3 cellular contexts compared by ENCODE assay signal in the genomic region with DNA sequence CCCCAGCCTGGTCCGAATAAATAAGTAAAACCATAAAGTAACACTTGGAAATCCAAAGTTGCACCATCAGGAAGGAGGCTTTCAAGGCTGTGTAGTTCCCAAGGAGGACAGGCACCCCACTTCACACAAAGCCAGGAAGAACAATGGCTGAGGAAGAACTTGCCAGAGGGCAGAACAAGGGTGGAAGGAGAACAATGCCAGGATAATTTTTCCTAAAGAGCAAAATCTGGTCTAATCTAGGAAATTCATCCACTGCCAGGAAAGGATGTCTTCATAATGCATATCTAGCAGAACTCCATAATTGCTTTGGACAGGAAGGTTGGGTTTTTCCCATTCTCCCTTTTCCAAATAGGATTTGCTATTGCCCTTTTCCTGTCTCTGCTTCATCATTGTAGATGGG.
TF ChIP-seq lines count a peak whose summit lies in the region.

No MANE protein-coding gene starts in this region.

TF ChIP-seq in A549, 52 proteins besides CTCF, POLR2A, EP300 and RAD21 (continued from another document):
- TF ChIP-seq, protein P1, sequence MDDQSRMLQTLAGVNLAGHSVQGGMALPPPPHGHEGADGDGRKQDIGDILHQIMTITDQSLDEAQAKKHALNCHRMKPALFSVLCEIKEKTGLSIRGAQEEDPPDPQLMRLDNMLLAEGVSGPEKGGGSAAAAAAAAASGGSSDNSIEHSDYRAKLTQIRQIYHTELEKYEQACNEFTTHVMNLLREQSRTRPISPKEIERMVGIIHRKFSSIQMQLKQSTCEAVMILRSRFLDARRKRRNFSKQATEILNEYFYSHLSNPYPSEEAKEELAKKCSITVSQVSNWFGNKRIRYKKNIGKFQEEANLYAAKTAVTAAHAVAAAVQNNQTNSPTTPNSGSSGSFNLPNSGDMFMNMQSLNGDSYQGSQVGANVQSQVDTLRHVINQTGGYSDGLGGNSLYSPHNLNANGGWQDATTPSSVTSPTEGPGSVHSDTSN (IDR thresholded peaks at IDR 0.05) = no peak
- no peak for TF ChIP-seq FOSL2 (IDR thresholded peaks at IDR 0.05)
- TF ChIP-seq FOSL2 (CRISPR knock-in tag; IDR thresholded peaks at IDR 0.05) = no peak
- no peak for TF ChIP-seq BHLHE40 (IDR thresholded peaks at IDR 0.05; ENCODE audit: low read depth, low read length)
- no peak for TF ChIP-seq KDM5A (IDR thresholded peaks at IDR 0.05)
- TF ChIP-seq HOXB5 (CRISPR knock-in tag; IDR thresholded peaks at IDR 0.05) = no peak

TF ChIP-seq in HEK293, 187 proteins besides CTCF, POLR2A, EP300 and RAD21:
- TF ChIP-seq, protein P2, sequence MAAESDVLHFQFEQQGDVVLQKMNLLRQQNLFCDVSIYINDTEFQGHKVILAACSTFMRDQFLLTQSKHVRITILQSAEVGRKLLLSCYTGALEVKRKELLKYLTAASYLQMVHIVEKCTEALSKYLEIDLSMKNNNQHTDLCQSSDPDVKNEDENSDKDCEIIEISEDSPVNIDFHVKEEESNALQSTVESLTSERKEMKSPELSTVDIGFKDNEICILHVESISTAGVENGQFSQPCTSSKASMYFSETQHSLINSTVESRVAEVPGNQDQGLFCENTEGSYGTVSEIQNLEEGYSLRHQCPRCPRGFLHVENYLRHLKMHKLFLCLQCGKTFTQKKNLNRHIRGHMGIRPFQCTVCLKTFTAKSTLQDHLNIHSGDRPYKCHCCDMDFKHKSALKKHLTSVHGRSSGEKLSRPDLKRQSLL (tag by site-specific recombination; IDR thresholded peaks at IDR 0.05) = no peak
- no peak for TF ChIP-seq GLI4 (tag by site-specific recombination; IDR thresholded peaks at IDR 0.05)
- TF ChIP-seq ZBTB1 (tag by site-specific recombination; IDR thresholded peaks at IDR 0.05) = no peak
- TF ChIP-seq ZNF600 (tag by site-specific recombination; IDR thresholded peaks at IDR 0.05) = 0 out of 2 replicates have a peak, but pooled peaks have one; percentile 17
- TF ChIP-seq ZNF707 (tag by site-specific recombination; IDR thresholded peaks at IDR 0.05) = no peak
- TF ChIP-seq IKZF3 (tag by site-specific recombination; IDR thresholded peaks at IDR 0.05) = peak; percentile 62
- no peak for TF ChIP-seq ZNF791 (tag by site-specific recombination; IDR thresholded peaks at IDR 0.05)
- TF ChIP-seq ZNF266 (tag by site-specific recombination; IDR thresholded peaks at IDR 0.05; ENCODE audit: low read depth) = no peak
- TF ChIP-seq ZNF768 (tag by site-specific recombination; IDR thresholded peaks at IDR 0.05) = no peak
- TF ChIP-seq, protein P3, sequence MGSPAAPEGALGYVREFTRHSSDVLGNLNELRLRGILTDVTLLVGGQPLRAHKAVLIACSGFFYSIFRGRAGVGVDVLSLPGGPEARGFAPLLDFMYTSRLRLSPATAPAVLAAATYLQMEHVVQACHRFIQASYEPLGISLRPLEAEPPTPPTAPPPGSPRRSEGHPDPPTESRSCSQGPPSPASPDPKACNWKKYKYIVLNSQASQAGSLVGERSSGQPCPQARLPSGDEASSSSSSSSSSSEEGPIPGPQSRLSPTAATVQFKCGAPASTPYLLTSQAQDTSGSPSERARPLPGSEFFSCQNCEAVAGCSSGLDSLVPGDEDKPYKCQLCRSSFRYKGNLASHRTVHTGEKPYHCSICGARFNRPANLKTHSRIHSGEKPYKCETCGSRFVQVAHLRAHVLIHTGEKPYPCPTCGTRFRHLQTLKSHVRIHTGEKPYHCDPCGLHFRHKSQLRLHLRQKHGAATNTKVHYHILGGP (tag by site-specific recombination; IDR thresholded peaks at IDR 0.05) = peak; percentile 71; the same call in 1 of the 2 replicates
- no peak for TF ChIP-seq KLF10 (tag by site-specific recombination; IDR thresholded peaks at IDR 0.05)
- TF ChIP-seq ZNF423 (tag by site-specific recombination; IDR thresholded peaks at IDR 0.05) = no peak
- TF ChIP-seq, protein P4, sequence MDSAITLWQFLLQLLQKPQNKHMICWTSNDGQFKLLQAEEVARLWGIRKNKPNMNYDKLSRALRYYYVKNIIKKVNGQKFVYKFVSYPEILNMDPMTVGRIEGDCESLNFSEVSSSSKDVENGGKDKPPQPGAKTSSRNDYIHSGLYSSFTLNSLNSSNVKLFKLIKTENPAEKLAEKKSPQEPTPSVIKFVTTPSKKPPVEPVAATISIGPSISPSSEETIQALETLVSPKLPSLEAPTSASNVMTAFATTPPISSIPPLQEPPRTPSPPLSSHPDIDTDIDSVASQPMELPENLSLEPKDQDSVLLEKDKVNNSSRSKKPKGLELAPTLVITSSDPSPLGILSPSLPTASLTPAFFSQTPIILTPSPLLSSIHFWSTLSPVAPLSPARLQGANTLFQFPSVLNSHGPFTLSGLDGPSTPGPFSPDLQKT (IDR thresholded peaks at IDR 0.05; ENCODE audit: borderline replicate concordance, low read depth, low read length) = no peak

TF ChIP-seq in WTC11, 78 proteins besides CTCF, POLR2A, EP300 and RAD21:
- TF ChIP-seq, protein P5, sequence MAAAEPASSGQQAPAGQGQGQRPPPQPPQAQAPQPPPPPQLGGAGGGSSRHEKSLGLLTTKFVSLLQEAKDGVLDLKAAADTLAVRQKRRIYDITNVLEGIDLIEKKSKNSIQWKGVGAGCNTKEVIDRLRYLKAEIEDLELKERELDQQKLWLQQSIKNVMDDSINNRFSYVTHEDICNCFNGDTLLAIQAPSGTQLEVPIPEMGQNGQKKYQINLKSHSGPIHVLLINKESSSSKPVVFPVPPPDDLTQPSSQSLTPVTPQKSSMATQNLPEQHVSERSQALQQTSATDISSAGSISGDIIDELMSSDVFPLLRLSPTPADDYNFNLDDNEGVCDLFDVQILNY (CRISPR knock-in tag; IDR thresholded peaks at IDR 0.05) = no peak
- no peak for TF ChIP-seq ZNF317 (CRISPR knock-in tag; IDR thresholded peaks at IDR 0.05; ENCODE audit: borderline replicate concordance, low read depth)
- no peak for TF ChIP-seq ZNF263 (CRISPR knock-in tag; IDR thresholded peaks at IDR 0.05; ENCODE audit: low read depth)
- TF ChIP-seq, protein P6, sequence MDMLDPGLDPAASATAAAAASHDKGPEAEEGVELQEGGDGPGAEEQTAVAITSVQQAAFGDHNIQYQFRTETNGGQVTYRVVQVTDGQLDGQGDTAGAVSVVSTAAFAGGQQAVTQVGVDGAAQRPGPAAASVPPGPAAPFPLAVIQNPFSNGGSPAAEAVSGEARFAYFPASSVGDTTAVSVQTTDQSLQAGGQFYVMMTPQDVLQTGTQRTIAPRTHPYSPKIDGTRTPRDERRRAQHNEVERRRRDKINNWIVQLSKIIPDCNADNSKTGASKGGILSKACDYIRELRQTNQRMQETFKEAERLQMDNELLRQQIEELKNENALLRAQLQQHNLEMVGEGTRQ (CRISPR knock-in tag; IDR thresholded peaks at IDR 0.05) = no peak
- TF ChIP-seq, protein P7, sequence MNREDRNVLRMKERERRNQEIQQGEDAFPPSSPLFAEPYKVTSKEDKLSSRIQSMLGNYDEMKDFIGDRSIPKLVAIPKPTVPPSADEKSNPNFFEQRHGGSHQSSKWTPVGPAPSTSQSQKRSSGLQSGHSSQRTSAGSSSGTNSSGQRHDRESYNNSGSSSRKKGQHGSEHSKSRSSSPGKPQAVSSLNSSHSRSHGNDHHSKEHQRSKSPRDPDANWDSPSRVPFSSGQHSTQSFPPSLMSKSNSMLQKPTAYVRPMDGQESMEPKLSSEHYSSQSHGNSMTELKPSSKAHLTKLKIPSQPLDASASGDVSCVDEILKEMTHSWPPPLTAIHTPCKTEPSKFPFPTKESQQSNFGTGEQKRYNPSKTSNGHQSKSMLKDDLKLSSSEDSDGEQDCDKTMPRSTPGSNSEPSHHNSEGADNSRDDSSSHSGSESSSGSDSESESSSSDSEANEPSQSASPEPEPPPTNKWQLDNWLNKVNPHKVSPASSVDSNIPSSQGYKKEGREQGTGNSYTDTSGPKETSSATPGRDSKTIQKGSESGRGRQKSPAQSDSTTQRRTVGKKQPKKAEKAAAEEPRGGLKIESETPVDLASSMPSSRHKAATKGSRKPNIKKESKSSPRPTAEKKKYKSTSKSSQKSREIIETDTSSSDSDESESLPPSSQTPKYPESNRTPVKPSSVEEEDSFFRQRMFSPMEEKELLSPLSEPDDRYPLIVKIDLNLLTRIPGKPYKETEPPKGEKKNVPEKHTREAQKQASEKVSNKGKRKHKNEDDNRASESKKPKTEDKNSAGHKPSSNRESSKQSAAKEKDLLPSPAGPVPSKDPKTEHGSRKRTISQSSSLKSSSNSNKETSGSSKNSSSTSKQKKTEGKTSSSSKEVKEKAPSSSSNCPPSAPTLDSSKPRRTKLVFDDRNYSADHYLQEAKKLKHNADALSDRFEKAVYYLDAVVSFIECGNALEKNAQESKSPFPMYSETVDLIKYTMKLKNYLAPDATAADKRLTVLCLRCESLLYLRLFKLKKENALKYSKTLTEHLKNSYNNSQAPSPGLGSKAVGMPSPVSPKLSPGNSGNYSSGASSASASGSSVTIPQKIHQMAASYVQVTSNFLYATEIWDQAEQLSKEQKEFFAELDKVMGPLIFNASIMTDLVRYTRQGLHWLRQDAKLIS (CRISPR knock-in tag; IDR thresholded peaks at IDR 0.05; ENCODE audit: borderline replicate concordance) = no peak
- TF ChIP-seq SMAD3 (CRISPR knock-in tag; IDR thresholded peaks at IDR 0.05; ENCODE audit: borderline replicate concordance) = no peak
- TF ChIP-seq, protein P8, sequence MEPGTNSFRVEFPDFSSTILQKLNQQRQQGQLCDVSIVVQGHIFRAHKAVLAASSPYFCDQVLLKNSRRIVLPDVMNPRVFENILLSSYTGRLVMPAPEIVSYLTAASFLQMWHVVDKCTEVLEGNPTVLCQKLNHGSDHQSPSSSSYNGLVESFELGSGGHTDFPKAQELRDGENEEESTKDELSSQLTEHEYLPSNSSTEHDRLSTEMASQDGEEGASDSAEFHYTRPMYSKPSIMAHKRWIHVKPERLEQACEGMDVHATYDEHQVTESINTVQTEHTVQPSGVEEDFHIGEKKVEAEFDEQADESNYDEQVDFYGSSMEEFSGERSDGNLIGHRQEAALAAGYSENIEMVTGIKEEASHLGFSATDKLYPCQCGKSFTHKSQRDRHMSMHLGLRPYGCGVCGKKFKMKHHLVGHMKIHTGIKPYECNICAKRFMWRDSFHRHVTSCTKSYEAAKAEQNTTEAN (CRISPR knock-in tag; IDR thresholded peaks at IDR 0.05) = no peak
- no peak for TF ChIP-seq TEAD4 (CRISPR knock-in tag; IDR thresholded peaks at IDR 0.05)
- TF ChIP-seq, protein P9, sequence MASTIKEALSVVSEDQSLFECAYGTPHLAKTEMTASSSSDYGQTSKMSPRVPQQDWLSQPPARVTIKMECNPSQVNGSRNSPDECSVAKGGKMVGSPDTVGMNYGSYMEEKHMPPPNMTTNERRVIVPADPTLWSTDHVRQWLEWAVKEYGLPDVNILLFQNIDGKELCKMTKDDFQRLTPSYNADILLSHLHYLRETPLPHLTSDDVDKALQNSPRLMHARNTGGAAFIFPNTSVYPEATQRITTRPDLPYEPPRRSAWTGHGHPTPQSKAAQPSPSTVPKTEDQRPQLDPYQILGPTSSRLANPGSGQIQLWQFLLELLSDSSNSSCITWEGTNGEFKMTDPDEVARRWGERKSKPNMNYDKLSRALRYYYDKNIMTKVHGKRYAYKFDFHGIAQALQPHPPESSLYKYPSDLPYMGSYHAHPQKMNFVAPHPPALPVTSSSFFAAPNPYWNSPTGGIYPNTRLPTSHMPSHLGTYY (CRISPR knock-in tag; IDR thresholded peaks at IDR 0.05) = no peak
- TF ChIP-seq OVOL2 (CRISPR knock-in tag; IDR thresholded peaks at IDR 0.05; ENCODE audit: borderline replicate concordance) = no peak
- TF ChIP-seq GRHL2 (CRISPR knock-in tag; IDR thresholded peaks at IDR 0.05; ENCODE audit: insufficient replicate concordance, severe bottlenecking) = no peak
- TF ChIP-seq NR1H2 (CRISPR knock-in tag; IDR thresholded peaks at IDR 0.05) = no peak
- no peak for TF ChIP-seq MXD4 (CRISPR knock-in tag; IDR thresholded peaks at IDR 0.05; ENCODE audit: borderline replicate concordance)
- TF ChIP-seq, protein P10, sequence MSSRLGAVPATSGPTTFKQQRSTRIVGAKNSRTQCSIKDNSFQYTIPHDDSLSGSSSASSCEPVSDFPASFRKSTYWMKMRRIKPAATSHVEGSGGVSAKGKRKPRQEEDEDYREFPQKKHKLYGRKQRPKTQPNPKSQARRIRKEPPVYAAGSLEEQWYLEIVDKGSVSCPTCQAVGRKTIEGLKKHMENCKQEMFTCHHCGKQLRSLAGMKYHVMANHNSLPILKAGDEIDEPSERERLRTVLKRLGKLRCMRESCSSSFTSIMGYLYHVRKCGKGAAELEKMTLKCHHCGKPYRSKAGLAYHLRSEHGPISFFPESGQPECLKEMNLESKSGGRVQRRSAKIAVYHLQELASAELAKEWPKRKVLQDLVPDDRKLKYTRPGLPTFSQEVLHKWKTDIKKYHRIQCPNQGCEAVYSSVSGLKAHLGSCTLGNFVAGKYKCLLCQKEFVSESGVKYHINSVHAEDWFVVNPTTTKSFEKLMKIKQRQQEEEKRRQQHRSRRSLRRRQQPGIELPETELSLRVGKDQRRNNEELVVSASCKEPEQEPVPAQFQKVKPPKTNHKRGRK (CRISPR knock-in tag; IDR thresholded peaks at IDR 0.05; ENCODE audit: borderline replicate concordance) = no peak
- TF ChIP-seq FOXK1 (CRISPR knock-in tag; IDR thresholded peaks at IDR 0.05) = no peak
- TF ChIP-seq, protein P11, sequence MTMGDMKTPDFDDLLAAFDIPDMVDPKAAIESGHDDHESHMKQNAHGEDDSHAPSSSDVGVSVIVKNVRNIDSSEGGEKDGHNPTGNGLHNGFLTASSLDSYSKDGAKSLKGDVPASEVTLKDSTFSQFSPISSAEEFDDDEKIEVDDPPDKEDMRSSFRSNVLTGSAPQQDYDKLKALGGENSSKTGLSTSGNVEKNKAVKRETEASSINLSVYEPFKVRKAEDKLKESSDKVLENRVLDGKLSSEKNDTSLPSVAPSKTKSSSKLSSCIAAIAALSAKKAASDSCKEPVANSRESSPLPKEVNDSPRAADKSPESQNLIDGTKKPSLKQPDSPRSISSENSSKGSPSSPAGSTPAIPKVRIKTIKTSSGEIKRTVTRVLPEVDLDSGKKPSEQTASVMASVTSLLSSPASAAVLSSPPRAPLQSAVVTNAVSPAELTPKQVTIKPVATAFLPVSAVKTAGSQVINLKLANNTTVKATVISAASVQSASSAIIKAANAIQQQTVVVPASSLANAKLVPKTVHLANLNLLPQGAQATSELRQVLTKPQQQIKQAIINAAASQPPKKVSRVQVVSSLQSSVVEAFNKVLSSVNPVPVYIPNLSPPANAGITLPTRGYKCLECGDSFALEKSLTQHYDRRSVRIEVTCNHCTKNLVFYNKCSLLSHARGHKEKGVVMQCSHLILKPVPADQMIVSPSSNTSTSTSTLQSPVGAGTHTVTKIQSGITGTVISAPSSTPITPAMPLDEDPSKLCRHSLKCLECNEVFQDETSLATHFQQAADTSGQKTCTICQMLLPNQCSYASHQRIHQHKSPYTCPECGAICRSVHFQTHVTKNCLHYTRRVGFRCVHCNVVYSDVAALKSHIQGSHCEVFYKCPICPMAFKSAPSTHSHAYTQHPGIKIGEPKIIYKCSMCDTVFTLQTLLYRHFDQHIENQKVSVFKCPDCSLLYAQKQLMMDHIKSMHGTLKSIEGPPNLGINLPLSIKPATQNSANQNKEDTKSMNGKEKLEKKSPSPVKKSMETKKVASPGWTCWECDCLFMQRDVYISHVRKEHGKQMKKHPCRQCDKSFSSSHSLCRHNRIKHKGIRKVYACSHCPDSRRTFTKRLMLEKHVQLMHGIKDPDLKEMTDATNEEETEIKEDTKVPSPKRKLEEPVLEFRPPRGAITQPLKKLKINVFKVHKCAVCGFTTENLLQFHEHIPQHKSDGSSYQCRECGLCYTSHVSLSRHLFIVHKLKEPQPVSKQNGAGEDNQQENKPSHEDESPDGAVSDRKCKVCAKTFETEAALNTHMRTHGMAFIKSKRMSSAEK (CRISPR knock-in tag; IDR thresholded peaks at IDR 0.05; ENCODE audit: borderline replicate concordance) = no peak
- TF ChIP-seq SP1 (CRISPR knock-in tag; conservative IDR thresholded peaks at IDR 0.05) = no peak
- no peak for TF ChIP-seq CBFB (CRISPR knock-in tag; IDR thresholded peaks at IDR 0.05; ENCODE audit: low read depth)
